Comparison of ENCODE assay signal across 19 cellular contexts in the genomic region with DNA sequence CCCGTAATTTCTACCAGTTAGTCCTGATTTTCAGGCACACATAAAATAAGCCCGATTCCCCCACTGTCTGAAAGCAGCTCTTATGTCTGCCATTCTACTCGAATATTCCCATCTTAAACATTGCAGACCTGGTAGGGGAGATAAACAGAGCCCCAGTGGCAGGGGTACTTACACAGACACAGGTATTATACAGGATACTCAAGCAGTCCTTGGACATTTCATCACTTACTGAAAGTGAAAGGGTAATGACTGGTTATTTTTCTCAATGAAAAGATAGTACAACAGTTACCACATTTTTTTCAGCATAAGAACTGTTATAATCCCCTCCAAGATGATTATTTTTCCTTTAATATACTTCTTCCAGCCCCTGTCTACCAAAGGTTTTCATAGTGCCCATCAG. TPM values are rescaled to one million over a fixed set of nuclear protein-coding genes. Genes with fewer than 3 reads are reported as not detected.
DNase-seq lines count a peak whose midpoint lies in the region; ATAC-seq, FAIRE-seq and TF ChIP-seq lines count a peak whose summit lies in the region.
"Had no signal": no experiment of that assay in that cellular context is flagged by ENCODE, and none has a peak within 500 bp of the region (broad histone marks: within the 10 kb centered on the region; RNA-seq: fewer than 3 reads in every experiment).

No MANE protein-coding gene starts in this region.

- H3K9me3 ChIP-seq in osteoblast (ENCODE audit: low read depth, low read length) (no peaks in the 10 kb centered on the region), mesenchymal stem cell (ENCODE audit: control insufficient read depth, low read length) (no peaks in the 10 kb centered on the region)
- H3K9me3 ChIP-seq: BE2C, pancreas, sigmoid colon had no signal

- TF ChIP-seq CTCF in osteoblast (IDR thresholded peaks at IDR 0.05; ENCODE audit: extremely low read depth, low read depth, low read length), result no peak

- H3K27ac Mint-ChIP-seq in activated CD4-positive, alpha-beta T cell treated with anti-CD3 and anti-CD28 coated beads, Interleukin-2, amount 10 ng/mL, durations not matched to agents 7 days and 5 days, result peak overlapping the region; percentile 83
- H3K27ac Mint-ChIP-seq in activated T-helper 17 cell treated with anti-CD3 and anti-CD28 coated beads, Interleukin-2, amount 50 U/mL, for 72 hours, result peak overlapping the region; percentile 82

- H3K9ac ChIP-seq in mesenchymal stem cell (ENCODE audit: low read length), result no peak overlapping the region

- H3K27me3 ChIP-seq in osteoblast (ENCODE audit: insufficient read depth, low read length), result no peaks in the 10 kb centered on the region
- H3K27me3 ChIP-seq in mesenchymal stem cell (ENCODE audit: control insufficient read depth in 1 of 2, insufficient read depth in 1 of 2, low read length in 2 of 2), result no peaks in the 10 kb centered on the region
- H3K27me3 ChIP-seq: BE2C, pancreas, sigmoid colon had no signal

- peaks cover 51% of the 10 kb centered on the region for H3K36me3 Mint-ChIP-seq in activated CD4-positive, alpha-beta T cell treated with anti-CD3 and anti-CD28 coated beads, Interleukin-2, amount 10 ng/mL, durations not matched to agents 7 days and 5 days (ENCODE audit: low read depth)
- peaks cover 90% of the 10 kb centered on the region for H3K36me3 Mint-ChIP-seq in activated T-helper 17 cell treated with anti-CD3 and anti-CD28 coated beads, Interleukin-2, amount 50 U/mL, for 72 hours (ENCODE audit: low read depth)

- no peaks in the 10 kb centered on the region for H3K9me3 Mint-ChIP-seq in activated CD4-positive, alpha-beta T cell treated with anti-CD3 and anti-CD28 coated beads, Interleukin-2, amount 10 ng/mL, durations not matched to agents 7 days and 5 days
- no peaks in the 10 kb centered on the region for H3K9me3 Mint-ChIP-seq in activated T-helper 17 cell treated with anti-CD3 and anti-CD28 coated beads, Interleukin-2, amount 50 U/mL, for 72 hours

- no peak overlapping the region for H3K4me3 ChIP-seq in osteoblast (ENCODE audit: insufficient read depth, low read length)
- H3K4me3 ChIP-seq in mesenchymal stem cell (ENCODE audit: insufficient read depth in 1 of 2, low read depth in 1 of 2, low read length in 2 of 2), result no peak overlapping the region
- H3K4me3 ChIP-seq: coronary artery, lung, pancreas, sigmoid colon had no signal

- no peak overlapping the region for H2BK12ac ChIP-seq in mesenchymal stem cell (ENCODE audit: low read length in 2 of 2)

- H2AK5ac ChIP-seq in mesenchymal stem cell (ENCODE audit: low read length, severe bottlenecking), result no peak overlapping the region

- H3K79me2 ChIP-seq in osteoblast (ENCODE audit: insufficient read depth, low read length), result peaks cover 65% of the 10 kb centered on the region

- H3K4me1 Mint-ChIP-seq in activated CD4-positive, alpha-beta T cell treated with anti-CD3 and anti-CD28 coated beads, Interleukin-2, amount 10 ng/mL, durations not matched to agents 7 days and 5 days, result peaks cover 33% of the 10 kb centered on the region
- peaks cover 22% of the 10 kb centered on the region for H3K4me1 Mint-ChIP-seq in activated T-helper 17 cell treated with anti-CD3 and anti-CD28 coated beads, Interleukin-2, amount 50 U/mL, for 72 hours

- no peak overlapping the region for H2AFZ ChIP-seq in osteoblast (ENCODE audit: low read length)
- H2AFZ ChIP-seq in mesenchymal stem cell (ENCODE audit: low read depth, low read length), result no peak overlapping the region

- no peak overlapping the region for H2BK120ac ChIP-seq in mesenchymal stem cell (ENCODE audit: low read depth, low read length)

- H3K23ac ChIP-seq in mesenchymal stem cell (ENCODE audit: low read length in 2 of 2), result no peak overlapping the region

- no peak overlapping the region for H3K14ac ChIP-seq in mesenchymal stem cell (ENCODE audit: low read length in 2 of 2)

- no peak overlapping the region for H3K4me3 Mint-ChIP-seq in activated CD4-positive, alpha-beta T cell treated with anti-CD3 and anti-CD28 coated beads, Interleukin-2, amount 10 ng/mL, durations not matched to agents 7 days and 5 days
- H3K4me3 Mint-ChIP-seq in activated T-helper 17 cell treated with anti-CD3 and anti-CD28 coated beads, Interleukin-2, amount 50 U/mL, for 72 hours, result no peak overlapping the region

- POLR2A ChIA-PET in activated CD4-positive, alpha-beta T cell treated with anti-CD3 and anti-CD28 coated beads, Interleukin-2, amount 10 ng/mL, durations not matched to agents 7 days and 5 days (lab: Charles Lee), result no interaction called here

- no peak overlapping the region for H3K4ac ChIP-seq in mesenchymal stem cell (ENCODE audit: low read depth in 1 of 2, low read length in 2 of 2)

- no peak overlapping the region for H2BK15ac ChIP-seq in mesenchymal stem cell (ENCODE audit: low read depth, poor library complexity, severe bottlenecking)

- FAIRE-seq in GM18507 (lab: Jason Lieb, UNC), result peak; percentile 45
- FAIRE-seq: islet of Langerhans, pancreas had no signal

- WGBS in mesenchymal stem cell, result 94% methylated on average over 3 of the region's 3 CpGs

- ATAC-seq in activated T-helper 17 cell treated with anti-CD3 and anti-CD28 coated beads, Interleukin-2, amount 50 U/mL, for 72 hours (replicated peaks), result no peak
- ATAC-seq in GM21390 (IDR thresholded peaks at IDR 0.05; ENCODE audit: unreplicated experiment), result no peak
- ATAC-seq in HG02623 (IDR thresholded peaks at IDR 0.05; ENCODE audit: unreplicated experiment), result no peak

- no peak overlapping the region for H3K4me2 ChIP-seq in osteoblast (ENCODE audit: insufficient read depth, low read length)
- no peak overlapping the region for H3K4me2 ChIP-seq in mesenchymal stem cell (ENCODE audit: low read length, poor library complexity, severe bottlenecking)

- no peak overlapping the region for H2BK5ac ChIP-seq in mesenchymal stem cell (ENCODE audit: low read depth, low read length, poor library complexity, severe bottlenecking)

- H3K36me3 ChIP-seq in osteoblast (ENCODE audit: insufficient read depth, low read length), result peaks cover 39% of the 10 kb centered on the region
- H3K36me3 ChIP-seq in mesenchymal stem cell (ENCODE audit: control insufficient read depth in 1 of 2, insufficient read depth in 2 of 2, low read depth in 1 of 2, low read length in 2 of 2), result peaks cover 3 to 63% of the 10 kb centered on the region in 2 experiments
- H3K36me3 ChIP-seq: pancreas had no signal

- H3K27ac ChIP-seq in osteoblast (ENCODE audit: low read depth, low read length) (peak overlapping the region; percentile 63), mesenchymal stem cell (ENCODE audit: low read length, poor library complexity, severe bottlenecking) (no peak overlapping the region)
- H3K27ac ChIP-seq: coronary artery, pancreas, sigmoid colon had no signal

- H3K18ac ChIP-seq in mesenchymal stem cell (ENCODE audit: low read depth in 1 of 2, low read length in 2 of 2), result no peak overlapping the region

- H4K8ac ChIP-seq in mesenchymal stem cell (ENCODE audit: low read length), result no peak overlapping the region

- CTCF ChIA-PET in activated CD4-positive, alpha-beta T cell treated with anti-CD3 and anti-CD28 coated beads, Interleukin-2, amount 10 ng/mL, durations not matched to agents 7 days and 5 days (lab: Charles Lee), result interaction anchor here (1.5 kb wide), 1 partner anchor 10 kb away, joined by 4 read pairs; no protein-coding TSS in a partner anchor

- no peak overlapping the region for H4K91ac ChIP-seq in mesenchymal stem cell (ENCODE audit: low read length)

- DNase-seq in activated CD4-positive, alpha-beta T cell treated with anti-CD3 and anti-CD28 coated beads, Interleukin-2, amount 10 ng/mL, durations not matched to agents 7 days and 5 days, result no peak
- DNase-seq in activated CD4-positive, alpha-beta T cell treated with anti-CD3 and anti-CD28 coated beads for 4 hours, result no peak
- DNase-seq in GM18507 (ENCODE audit: extremely low spot score, insufficient read length, low read depth) (no peak), osteoblast (ENCODE audit: insufficient read length, low spot score, missing footprints) (no peak), mesenchymal stem cell (no peak)
- DNase-seq: activated effector memory CD4-positive, alpha-beta T cell treated with anti-CD3 and anti-CD28 coated beads, Interleukin-2, amount 50 U/mL, for 16 hours; BE2C; H7; hippocampal formation; NCI-H510A treated with DMSO at 0.1 percent for 48 hours; pancreas; sigmoid colon; stimulated activated naive CD4-positive, alpha-beta T cell treated with Interleukin-2 at 50 U/mL for 16 hours had no signal

- H3K27me3 Mint-ChIP-seq in activated CD4-positive, alpha-beta T cell treated with anti-CD3 and anti-CD28 coated beads, Interleukin-2, amount 10 ng/mL, durations not matched to agents 7 days and 5 days, result no peaks in the 10 kb centered on the region
- H3K27me3 Mint-ChIP-seq in activated T-helper 17 cell treated with anti-CD3 and anti-CD28 coated beads, Interleukin-2, amount 50 U/mL, for 72 hours, result no peaks in the 10 kb centered on the region

- peaks cover 7% of the 10 kb centered on the region for H4K20me1 ChIP-seq in osteoblast (ENCODE audit: insufficient read depth, low read length)

- peaks cover 32% of the 10 kb centered on the region for H3K79me1 ChIP-seq in mesenchymal stem cell (replicated peaks; ENCODE audit: low read length, poor library complexity, severe bottlenecking)

- H3K4me1 ChIP-seq in osteoblast (ENCODE audit: insufficient read depth, low read length) (peaks cover 25% of the 10 kb centered on the region), mesenchymal stem cell (ENCODE audit: control insufficient read depth, insufficient read depth, low read depth, low read length) (peaks cover 4% of the 10 kb centered on the region)

RNA-seq across cellular contexts. Expression of a gene that starts 37.8 kb away (rescaled TPM):
- total RNA-seq in activated CD4-positive, alpha-beta T cell treated with anti-CD3 and anti-CD28 coated beads, Interleukin-2, amount 10 ng/mL, durations not matched to agents 7 days and 5 days, result 10 to 100 TPM; 48.8 to 49.4 TPM
- 10 to 100 TPM; 34.1 to 54.3 TPM for total RNA-seq in activated T-helper 17 cell treated with anti-CD3 and anti-CD28 coated beads, Interleukin-2, amount 50 U/mL, for 72 hours
- total RNA-seq in osteoblast, result 98.7 and 98.8 TPM in 2 replicates
- 50.9 TPM for polyA plus RNA-seq in mesenchymal stem cell (2013, experiment 1 of 2)
- 50.8 TPM for polyA plus RNA-seq in mesenchymal stem cell (2013, experiment 2 of 2)
